In genomic region chr9:136170291-136170901, GRCh38 we compare ENCODE assay signal across 8 cellular contexts. TPM values are rescaled to one million over a fixed set of nuclear protein-coding genes. Genes with fewer than 3 reads are reported as not detected.
A peak's percentile ranks its signal among the peaks of the same experiment; 100 is the strongest.
DNase-seq lines count a peak whose midpoint lies in the region; ATAC-seq, FAIRE-seq and TF ChIP-seq lines count a peak whose summit lies in the region.

No MANE protein-coding gene starts in this region.

- H3K27ac Mint-ChIP-seq in CD14-positive monocyte (no peak overlapping the region), neural crest cell (ENCODE audit: unreplicated experiment) (no peak overlapping the region)
- no peak overlapping the region for H3K27ac Mint-ChIP-seq in activated CD4-positive, alpha-beta T cell treated with anti-CD3 and anti-CD28 coated beads, Interleukin-2, amount 10 ng/mL, durations not matched to agents 24 days and 14 days
- H3K27ac Mint-ChIP-seq in effector memory CD8-positive, alpha-beta T cell, result peak overlapping the region in 1 of 2 donors; percentile 20

- TF ChIP-seq CTCF in CD14-positive monocyte (IDR thresholded peaks at IDR 0.05) (peak; percentile 75), neural crest cell (conservative IDR thresholded peaks at IDR 0.05) (peak; percentile 76)

- ATAC-seq in effector memory CD8-positive, alpha-beta T cell (replicated peaks), result peak; percentile 48
- no peak for ATAC-seq in HG03520 (IDR thresholded peaks at IDR 0.05; ENCODE audit: unreplicated experiment)

- FAIRE-seq in HTR-8/SVneo (lab: Jason Lieb, UNC), result no peak

- DNase-seq in CD14-positive monocyte (ENCODE audit: low spot score) (no peak), HTR-8/SVneo (ENCODE audit: insufficient read length, low spot score) (peak; percentile 53), neural crest cell (ENCODE audit: low read depth, low spot score) (peak; percentile 55), NCI-H2029 treated with DMSO at 0.1 percent for 48 hours (lab: John Stamatoyannopoulos, UW) (no peak), SW480 (ENCODE audit: low spot score) (no peak)
- peak; percentile 86 for DNase-seq in activated CD4-positive, alpha-beta T cell treated with anti-CD3 and anti-CD28 coated beads, Interleukin-2, amount 10 ng/mL, durations not matched to agents 24 days and 14 days
- DNase-seq in effector memory CD8-positive, alpha-beta T cell, result peak; percentile 22 to 33 (median 27)

- H3K36me3 Mint-ChIP-seq in CD14-positive monocyte (no peaks in the 10 kb centered on the region), neural crest cell (ENCODE audit: low read depth) (no peaks in the 10 kb centered on the region)
- no peaks in the 10 kb centered on the region for H3K36me3 Mint-ChIP-seq in activated CD4-positive, alpha-beta T cell treated with anti-CD3 and anti-CD28 coated beads, Interleukin-2, amount 10 ng/mL, durations not matched to agents 24 days and 14 days (ENCODE audit: low read depth)
- H3K36me3 Mint-ChIP-seq in effector memory CD8-positive, alpha-beta T cell (ENCODE audit: insufficient read depth), result no peaks in the 10 kb centered on the region

- intact Hi-C loops in CD14-positive monocyte (cut with micrococcal nuclease), result loop anchor here in 1 of 2 donors (5.0 kb wide), 1 partner anchor 112 kb away; no protein-coding TSS in a partner anchor
- intact Hi-C loops in activated CD4-positive, alpha-beta T cell treated with anti-CD3 and anti-CD28 coated beads, Interleukin-2, amount 10 ng/mL, durations not matched to agents 24 days and 14 days (cut with micrococcal nuclease), result loop anchor here (1.0 kb wide), 1 partner anchor 113 kb away; no protein-coding TSS in a partner anchor

- H3K4me1 Mint-ChIP-seq in CD14-positive monocyte (no peaks in the 10 kb centered on the region), neural crest cell (peaks cover 23% of the 10 kb centered on the region)
- no peaks in the 10 kb centered on the region for H3K4me1 Mint-ChIP-seq in activated CD4-positive, alpha-beta T cell treated with anti-CD3 and anti-CD28 coated beads, Interleukin-2, amount 10 ng/mL, durations not matched to agents 24 days and 14 days
- H3K4me1 Mint-ChIP-seq in effector memory CD8-positive, alpha-beta T cell (ENCODE audit: low read depth in 2 of 2), result no peaks in the 10 kb centered on the region

- H3K9me3 Mint-ChIP-seq in CD14-positive monocyte, result peaks cover 0 to 4% (median 0%) of the 10 kb centered on the region in 7 donors
- no peaks in the 10 kb centered on the region for H3K9me3 Mint-ChIP-seq in activated CD4-positive, alpha-beta T cell treated with anti-CD3 and anti-CD28 coated beads, Interleukin-2, amount 10 ng/mL, durations not matched to agents 24 days and 14 days
- H3K9me3 Mint-ChIP-seq in effector memory CD8-positive, alpha-beta T cell, result no peaks in the 10 kb centered on the region
- peaks cover 2% of the 10 kb centered on the region for H3K9me3 Mint-ChIP-seq in neural crest cell

- H3K27me3 Mint-ChIP-seq in CD14-positive monocyte (ENCODE audit: low read depth in 3 of 3) (peaks cover 3 to 14% (median 11%) of the 10 kb centered on the region in 3 donors), neural crest cell (ENCODE audit: low read depth) (peaks cover 6% of the 10 kb centered on the region)
- H3K27me3 Mint-ChIP-seq in activated CD4-positive, alpha-beta T cell treated with anti-CD3 and anti-CD28 coated beads, Interleukin-2, amount 10 ng/mL, durations not matched to agents 24 days and 14 days, result peaks cover 2% of the 10 kb centered on the region
- H3K27me3 Mint-ChIP-seq in effector memory CD8-positive, alpha-beta T cell, result peaks cover 23 to 46% of the 10 kb centered on the region in 2 donors

- H3K4me3 Mint-ChIP-seq in CD14-positive monocyte, result no peak overlapping the region
- H3K4me3 Mint-ChIP-seq in activated CD4-positive, alpha-beta T cell treated with anti-CD3 and anti-CD28 coated beads, Interleukin-2, amount 10 ng/mL, durations not matched to agents 24 days and 14 days, result no peak overlapping the region
- H3K4me3 Mint-ChIP-seq in effector memory CD8-positive, alpha-beta T cell, result no peak overlapping the region
- H3K4me3 Mint-ChIP-seq in neural crest cell, result no peak overlapping the region

RNA-seq across cellular contexts. Expression of gene LHX3, which starts 34.5 kb away (rescaled TPM):
- not detected for polyA plus RNA-seq in CD14-positive monocyte
- not detected in 2 replicates for total RNA-seq in activated CD4-positive, alpha-beta T cell treated with anti-CD3 and anti-CD28 coated beads, Interleukin-2, amount 10 ng/mL, durations not matched to agents 24 days and 14 days
- total RNA-seq in neural crest cell, result 0.07 TPM in 1 of 2 replicates, not detected in the other

RNA-seq across cellular contexts. Expression of gene TMEM250, which starts 51.7 kb away (rescaled TPM):
- 10 to 100 TPM; 30.9 to 38.0 TPM for polyA plus RNA-seq in CD14-positive monocyte
- total RNA-seq in activated CD4-positive, alpha-beta T cell treated with anti-CD3 and anti-CD28 coated beads, Interleukin-2, amount 10 ng/mL, durations not matched to agents 24 days and 14 days, result 49.8 and 52.7 TPM in 2 replicates
- 37.4 and 39.0 TPM in 2 replicates for total RNA-seq in neural crest cell

Comparison
In these comparisons a context has a peak if more than half of its experiments do, and no peak if none do; other contexts are left out.
1. DNase-seq: peak in HTR-8/SVneo (single experiment), activated CD4-positive, alpha-beta T cell treated with anti-CD3 and anti-CD28 coated beads, Interleukin-2, amount 10 ng/mL, durations not matched to agents 24 days and 14 days (single experiment), effector memory CD8-positive, alpha-beta T cell (3 of 3) and neural crest cell (single experiment); none in CD14-positive monocyte (single experiment), NCI-H2029 treated with DMSO at 0.1 percent for 48 hours (single experiment) and SW480 (single experiment).